ENCODE assay signal across 17 cellular contexts in genomic region chr3:160081958-160082533, GRCh38.
DNase-seq lines count a peak whose midpoint lies in the region; ATAC-seq and TF ChIP-seq lines count a peak whose summit lies in the region.
"Had no signal": no experiment of that assay in that cellular context is flagged by ENCODE, and none has a peak within 500 bp of the region (broad histone marks: within the 10 kb centered on the region; RNA-seq: fewer than 3 reads in every experiment).

No MANE protein-coding gene starts in this region.

- peaks cover 0 to 22% (median 0%) of the 10 kb centered on the region in 3 donors for H3K4me1 ChIP-seq in esophagus squamous epithelium
- H3K4me1 ChIP-seq in trophoblast cell (ENCODE audit: control insufficient read depth in 1 of 2, insufficient read depth in 2 of 2, low read length in 2 of 2) = no peaks in the 10 kb centered on the region
- H3K4me1 ChIP-seq in colonic mucosa = no peaks in the 10 kb centered on the region
- H3K4me1 ChIP-seq: Caco-2, HAP-1 had no signal

- TF ChIP-seq CTCF in esophagus squamous epithelium (IDR thresholded peaks at IDR 0.05) = no peak
- TF ChIP-seq CTCF in colonic mucosa (IDR thresholded peaks at IDR 0.05) = no peak

- DNase-seq in NCI-H82 (lab: John Stamatoyannopoulos, UW) (peak; percentile 56), esophagus squamous epithelium (lab: John Stamatoyannopoulos, UW) (no peak), trophoblast cell (peak; percentile 10 to 18), colonic mucosa (no peak), activated gamma-delta T cell (lab: John Stamatoyannopoulos, UW) (no peak), COR-L47 (lab: John Stamatoyannopoulos, UW) (no peak), HPDE6-E6E7 (ENCODE audit: extremely low spot score) (no peak)
- DNase-seq: C1 segment of cervical spinal cord; Caco-2; CD4-positive, alpha-beta memory T cell; DMS153; DND-41; GOT3; HFFc6 had no signal

- no peak overlapping the region for H3K4me3 Mint-ChIP-seq in activated T-helper 17 cell treated with anti-CD3 and anti-CD28 coated beads, Interleukin-2, amount 50 U/mL, for 72 hours
- H3K4me3 Mint-ChIP-seq: CD4-positive, alpha-beta memory T cell; HFFc6 had no signal

- no peak overlapping the region for H2BK120ac ChIP-seq in trophoblast cell (ENCODE audit: insufficient read depth, low read length, poor library complexity)

- H4K12ac ChIP-seq in trophoblast cell (ENCODE audit: low read depth, low read length) = no peak overlapping the region

- H2BK5ac ChIP-seq in trophoblast cell (ENCODE audit: low read depth, low read length, poor library complexity) = no peak overlapping the region

- no peaks in the 10 kb centered on the region for H3K4me1 Mint-ChIP-seq in activated T-helper 17 cell treated with anti-CD3 and anti-CD28 coated beads, Interleukin-2, amount 50 U/mL, for 72 hours
- H3K4me1 Mint-ChIP-seq: CD4-positive, alpha-beta memory T cell had no signal

- 71 to 78% methylated on average over 2 of the region's 2 CpGs for WGBS in esophagus squamous epithelium, 2 donors
- WGBS in trophoblast cell (ENCODE audit: extremely low coverage, insufficient coverage, insufficient read length) = no CpG with 5 or more reads among the region's 2 CpGs

- peaks cover 12% of the 10 kb centered on the region for H3K9me3 Mint-ChIP-seq in activated T-helper 17 cell treated with anti-CD3 and anti-CD28 coated beads, Interleukin-2, amount 50 U/mL, for 72 hours
- H3K9me3 Mint-ChIP-seq: HFFc6 had no signal

- H3K23ac ChIP-seq in trophoblast cell (ENCODE audit: low read length) = no peak overlapping the region

- no peak overlapping the region for H2AK5ac ChIP-seq in trophoblast cell (ENCODE audit: low read length)

- H3K9me3 ChIP-seq in esophagus squamous epithelium = no peaks in the 10 kb centered on the region
- H3K9me3 ChIP-seq in trophoblast cell (ENCODE audit: insufficient read depth, low read depth, low read length) = no peaks in the 10 kb centered on the region
- no peaks in the 10 kb centered on the region for H3K9me3 ChIP-seq in colonic mucosa
- H3K9me3 ChIP-seq: Caco-2, HAP-1 had no signal

- no peaks in the 10 kb centered on the region for H3K36me3 ChIP-seq in esophagus squamous epithelium
- no peaks in the 10 kb centered on the region for H3K36me3 ChIP-seq in trophoblast cell (ENCODE audit: control insufficient read depth in 1 of 2, insufficient read depth in 2 of 2, low read length in 2 of 2)
- no peaks in the 10 kb centered on the region for H3K36me3 ChIP-seq in colonic mucosa
- H3K36me3 ChIP-seq: HAP-1 had no signal

- no peak overlapping the region for H3K4me3 ChIP-seq in esophagus squamous epithelium
- H3K4me3 ChIP-seq in trophoblast cell (ENCODE audit: low read depth, low read length) = no peak overlapping the region
- no peak overlapping the region for H3K4me3 ChIP-seq in colonic mucosa
- H3K4me3 ChIP-seq: GM12878, HAP-1 had no signal

- H3K18ac ChIP-seq in trophoblast cell (ENCODE audit: low read length) = no peak overlapping the region

- no peak overlapping the region for H4K91ac ChIP-seq in trophoblast cell (ENCODE audit: low read depth, low read length)

- no peaks in the 10 kb centered on the region for H3K27me3 Mint-ChIP-seq in activated T-helper 17 cell treated with anti-CD3 and anti-CD28 coated beads, Interleukin-2, amount 50 U/mL, for 72 hours
- H3K27me3 Mint-ChIP-seq: CD4-positive, alpha-beta memory T cell had no signal

- TF ChIP-seq POLR2A in esophagus squamous epithelium (IDR thresholded peaks at IDR 0.05) = no peak

- H3K4me2 ChIP-seq in trophoblast cell (ENCODE audit: low read length) = no peak overlapping the region

- no peaks in the 10 kb centered on the region for H3K79me2 ChIP-seq in trophoblast cell (ENCODE audit: control insufficient read depth, insufficient read depth, low read length, poor library complexity)

- peak; percentile 47 for ATAC-seq in activated T-helper 17 cell treated with anti-CD3 and anti-CD28 coated beads, Interleukin-2, amount 50 U/mL, for 72 hours (replicated peaks)
- ATAC-seq: GM12878 had no signal

- H3K27ac ChIP-seq in esophagus squamous epithelium = peak overlapping the region in 3 of 4 donors; percentile 83 to 88 (median 83)
- no peak overlapping the region for H3K27ac ChIP-seq in trophoblast cell (ENCODE audit: low read depth, low read length)
- H3K27ac ChIP-seq in colonic mucosa = no peak overlapping the region

- H3K14ac ChIP-seq in trophoblast cell (ENCODE audit: low read length) = no peak overlapping the region

- H2AFZ ChIP-seq in trophoblast cell (ENCODE audit: insufficient read depth, low read length, poor library complexity) = no peak overlapping the region

- H3K27me3 ChIP-seq in esophagus squamous epithelium (no peaks in the 10 kb centered on the region), trophoblast cell (ENCODE audit: insufficient read depth, low read length) (no peaks in the 10 kb centered on the region), colonic mucosa (no peaks in the 10 kb centered on the region)

- no peaks in the 10 kb centered on the region for H3K79me1 ChIP-seq in trophoblast cell (ENCODE audit: low read length)

- H3K4ac ChIP-seq in trophoblast cell (ENCODE audit: low read depth, low read length) = no peak overlapping the region

- H3K9ac ChIP-seq in trophoblast cell (ENCODE audit: low read length) = no peak overlapping the region
- no peak overlapping the region for H3K9ac ChIP-seq in colonic mucosa (ENCODE audit: low read depth in 2 of 2, low read length in 2 of 2)

- H3K36me3 Mint-ChIP-seq in activated T-helper 17 cell treated with anti-CD3 and anti-CD28 coated beads, Interleukin-2, amount 50 U/mL, for 72 hours (ENCODE audit: low read depth) = no peaks in the 10 kb centered on the region
- H3K36me3 Mint-ChIP-seq: CD4-positive, alpha-beta memory T cell had no signal

- no peak overlapping the region for H2BK12ac ChIP-seq in trophoblast cell (ENCODE audit: low read length)

- no peak overlapping the region for H3K27ac Mint-ChIP-seq in activated T-helper 17 cell treated with anti-CD3 and anti-CD28 coated beads, Interleukin-2, amount 50 U/mL, for 72 hours
- H3K27ac Mint-ChIP-seq: CD4-positive, alpha-beta memory T cell; HFFc6 had no signal

- H4K8ac ChIP-seq in trophoblast cell (ENCODE audit: low read depth, low read length) = no peak overlapping the region

- intact Hi-C loops in esophagus squamous epithelium (cut with DNase I) (no loop called here), colonic mucosa (cut with DNase I) (no loop called here)

Comparison
In these comparisons a context has a peak if more than half of its experiments do, and no peak if none do; other contexts are left out.
1. DNase-seq: peak in NCI-H82 (single experiment) and trophoblast cell (2 of 2); none in esophagus squamous epithelium (single experiment), colonic mucosa (single experiment), activated gamma-delta T cell (single experiment), COR-L47 (single experiment) and HPDE6-E6E7 (single experiment).
2. H3K27ac ChIP-seq: peak in esophagus squamous epithelium (3 of 4); none in trophoblast cell (single experiment) and colonic mucosa (single experiment).